ENCODE assay signal across 7 cellular contexts in the genomic region with DNA sequence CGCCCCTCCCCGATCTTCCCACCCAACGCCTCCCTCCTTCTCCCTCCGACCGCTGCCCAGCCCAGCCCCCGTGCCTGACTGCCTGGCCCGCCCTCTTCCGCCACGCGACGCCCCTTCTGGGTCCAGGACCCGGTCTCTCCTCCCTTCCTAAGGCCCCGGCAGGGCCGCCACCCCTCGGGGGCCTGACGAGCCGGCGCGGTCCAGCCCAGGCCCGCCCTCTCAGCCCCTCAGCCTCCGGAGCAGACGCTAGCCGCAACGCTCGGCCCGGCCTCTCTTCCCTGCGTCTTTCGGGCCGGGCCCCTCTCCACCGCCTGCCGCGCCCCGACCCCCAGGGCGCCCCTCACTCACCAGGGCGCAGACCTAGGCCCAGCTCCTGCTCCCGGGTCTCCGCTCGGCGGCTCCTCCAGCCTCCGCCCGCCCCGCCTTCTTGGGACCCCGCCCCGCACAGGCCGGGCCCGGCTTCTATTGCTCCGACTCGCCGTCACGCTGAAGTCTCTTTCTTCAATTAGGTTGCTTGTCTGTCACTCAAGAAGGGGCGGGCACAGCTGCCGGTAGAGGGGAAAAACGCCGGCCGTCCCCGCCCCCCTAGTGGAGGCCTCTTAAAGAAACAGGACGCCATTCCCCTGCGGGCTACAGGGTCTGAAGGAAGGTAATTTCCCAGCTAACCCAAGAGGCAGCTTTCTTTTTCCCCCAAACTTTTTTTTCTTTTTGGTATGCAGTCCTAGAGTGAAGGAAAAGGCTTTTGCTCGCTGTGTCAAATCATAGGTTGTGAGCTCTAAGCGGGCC. TPM values are rescaled to one million over a fixed set of nuclear protein-coding genes. Genes with fewer than 3 reads are reported as not detected.
DNase-seq lines count a peak whose midpoint lies in the region; ATAC-seq and TF ChIP-seq lines count a peak whose summit lies in the region.

A gene with protein sequence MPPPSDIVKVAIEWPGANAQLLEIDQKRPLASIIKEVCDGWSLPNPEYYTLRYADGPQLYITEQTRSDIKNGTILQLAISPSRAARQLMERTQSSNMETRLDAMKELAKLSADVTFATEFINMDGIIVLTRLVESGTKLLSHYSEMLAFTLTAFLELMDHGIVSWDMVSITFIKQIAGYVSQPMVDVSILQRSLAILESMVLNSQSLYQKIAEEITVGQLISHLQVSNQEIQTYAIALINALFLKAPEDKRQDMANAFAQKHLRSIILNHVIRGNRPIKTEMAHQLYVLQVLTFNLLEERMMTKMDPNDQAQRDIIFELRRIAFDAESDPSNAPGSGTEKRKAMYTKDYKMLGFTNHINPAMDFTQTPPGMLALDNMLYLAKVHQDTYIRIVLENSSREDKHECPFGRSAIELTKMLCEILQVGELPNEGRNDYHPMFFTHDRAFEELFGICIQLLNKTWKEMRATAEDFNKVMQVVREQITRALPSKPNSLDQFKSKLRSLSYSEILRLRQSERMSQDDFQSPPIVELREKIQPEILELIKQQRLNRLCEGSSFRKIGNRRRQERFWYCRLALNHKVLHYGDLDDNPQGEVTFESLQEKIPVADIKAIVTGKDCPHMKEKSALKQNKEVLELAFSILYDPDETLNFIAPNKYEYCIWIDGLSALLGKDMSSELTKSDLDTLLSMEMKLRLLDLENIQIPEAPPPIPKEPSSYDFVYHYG (minus strand): TSS at position 416 of the 786 bp plus-strand sequence. CDS start 12,133 bp downstream, outside the sequence.

- intact Hi-C loops in sciatic nerve (cut with DNase I) = no loop called here

- in situ Hi-C loops in astrocyte of the spinal cord (cut with HindIII; ENCODE audit: low sequenced_read_pairs) = no loop called here

- peak within 1 kb of the TSS; percentile 75 for H3K4me3 ChIP-seq in astrocyte of the spinal cord (ENCODE audit: low read depth, low read length)

- no peak for TF ChIP-seq CTCF in astrocyte of the spinal cord (IDR thresholded peaks at IDR 0.05; ENCODE audit: low read depth, low read length)

- DNase-seq in NCI-H2081 (lab: John Stamatoyannopoulos, UW) = peak; percentile 95 to 97
- DNase-seq in T1000 (lab: John Stamatoyannopoulos, UW) = peak; percentile 97
- DNase-seq in astrocyte of the spinal cord (ENCODE audit: low read depth, low spot score) = peak; percentile 98
- peak; percentile 73 to 99 (median 95) for DNase-seq in hypothalamus (lab: John Stamatoyannopoulos, UW)
- peak; percentile 98 for DNase-seq in sciatic nerve (ENCODE audit: low spot score)

- peak; percentile 64 for ATAC-seq in GM18508 (IDR thresholded peaks at IDR 0.05; ENCODE audit: insufficient read depth, unreplicated experiment)
- peak; percentile 79 for ATAC-seq in HG03025 (IDR thresholded peaks at IDR 0.05; ENCODE audit: low FRiP score, unreplicated experiment)
- peak; percentile 94 for ATAC-seq in sciatic nerve

RNA-seq across cellular contexts. Expression of the gene that starts here (rescaled TPM):
- 84.9 TPM for total RNA-seq in sciatic nerve

Comparison
In these comparisons a context has a peak if more than half of its experiments do, and no peak if none do; other contexts are left out.
1. Peak in every context shown above with its lines: DNase-seq, ATAC-seq and H3K4me3 ChIP-seq.